13 cellular contexts compared by ENCODE assay signal in genomic region chr2:42060028-42060427, GRCh38. TPM values are rescaled to one million over a fixed set of nuclear protein-coding genes. Genes with fewer than 3 reads are reported as not detected.
DNase-seq lines count a peak whose midpoint lies in the region; ATAC-seq and TF ChIP-seq lines count a peak whose summit lies in the region.
"Had no signal": no experiment of that assay in that cellular context is flagged by ENCODE, and none has a peak within 500 bp of the region (broad histone marks: within the 10 kb centered on the region; RNA-seq: fewer than 3 reads in every experiment).

No MANE protein-coding gene starts in this region.

- no peak overlapping the region for H3K4me3 ChIP-seq in A673 (ENCODE audit: low read depth, low read length, poor library complexity, severe bottlenecking)
- no peak overlapping the region for H3K4me3 ChIP-seq in esophagus squamous epithelium
- H3K4me3 ChIP-seq: mucosa of descending colon had no signal

- intact Hi-C loops in A673 (cut with micrococcal nuclease; ENCODE audit: unreplicated experiment), result no loop called here
- intact Hi-C loops in esophagus squamous epithelium (cut with DNase I), result no loop called here

- H3K9me3 Mint-ChIP-seq in osteocyte (ENCODE audit: unreplicated experiment), result no peaks in the 10 kb centered on the region
- H3K9me3 Mint-ChIP-seq: activated CD8-positive, alpha-beta T cell treated with anti-CD3 and anti-CD28 coated beads for 36 hours had no signal

- H3K27ac ChIP-seq in A673 (ENCODE audit: low read depth, low read length, poor library complexity, severe bottlenecking) (peak overlapping the region; percentile 74), esophagus squamous epithelium (peak overlapping the region; percentile 31 to 74 (median 67))

- BruUV-seq in A673 (replicated peaks; lab: Mats Ljungman, UMichigan), result no TSS peak

- H3K4me3 Mint-ChIP-seq in osteocyte (ENCODE audit: unreplicated experiment), result no peak overlapping the region
- H3K4me3 Mint-ChIP-seq: activated CD8-positive, alpha-beta T cell treated with anti-CD3 and anti-CD28 coated beads for 36 hours had no signal

- ATAC-seq in GM21367 (IDR thresholded peaks at IDR 0.05; ENCODE audit: unreplicated experiment) (no peak), HG03045 (IDR thresholded peaks at IDR 0.05; ENCODE audit: unreplicated experiment) (no peak)
- ATAC-seq: activated CD8-positive, alpha-beta T cell treated with anti-CD3 and anti-CD28 coated beads for 36 hours; mucosa of descending colon; Panc1 had no signal

- TF ChIP-seq POLR2A in esophagus squamous epithelium (IDR thresholded peaks at IDR 0.05), result no peak

- H3K36me3 ChIP-seq in A673 (ENCODE audit: insufficient read depth, low read length, poor library complexity, severe bottlenecking) (peaks cover 49% of the 10 kb centered on the region), esophagus squamous epithelium (peaks cover 0 to 21% (median 0%) of the 10 kb centered on the region in 3 donors)

- H3K27me3 ChIP-seq in A673 (replicated peaks; ENCODE audit: insufficient read depth, low read depth, low read length, poor library complexity) (no peaks in the 10 kb centered on the region), esophagus squamous epithelium (no peaks in the 10 kb centered on the region)

- peaks cover 10% of the 10 kb centered on the region for H3K4me1 Mint-ChIP-seq in osteocyte (ENCODE audit: unreplicated experiment)

- POLR2A ChIA-PET in A673 (lab: Charles Lee; ENCODE audit: low non-redundant PET), result no interaction called here

- 85 to 87% methylated on average over 4 to 8 of the region's 8 CpGs for WGBS in esophagus squamous epithelium, 2 donors

- H3K9me3 ChIP-seq in A673 (ENCODE audit: low read depth, low read length, poor library complexity, severe bottlenecking) (no peaks in the 10 kb centered on the region), esophagus squamous epithelium (no peaks in the 10 kb centered on the region)
- H3K9me3 ChIP-seq: mucosa of descending colon had no signal

- H3K4me1 ChIP-seq in A673 (ENCODE audit: insufficient read depth, low read length, poor library complexity, severe bottlenecking) (peaks cover 31% of the 10 kb centered on the region), esophagus squamous epithelium (peaks cover 5 to 30% (median 10%) of the 10 kb centered on the region in 3 donors)

- no peaks in the 10 kb centered on the region for H3K27me3 Mint-ChIP-seq in osteocyte (ENCODE audit: unreplicated experiment)
- H3K27me3 Mint-ChIP-seq: activated CD8-positive, alpha-beta T cell treated with anti-CD3 and anti-CD28 coated beads for 36 hours had no signal

- DNase-seq in A673 (ENCODE audit: low spot score) (no peak), MV-4-11 (lab: John Stamatoyannopoulos, UW) (peak; percentile 28), esophagus squamous epithelium (lab: John Stamatoyannopoulos, UW) (no peak), osteocyte (ENCODE audit: extremely low spot score, unreplicated experiment) (no peak), RPMI8226 (no peak), NCI-H1417 treated with DMSO at 0.1 percent for 48 hours (lab: John Stamatoyannopoulos, UW) (no peak)
- DNase-seq: activated CD8-positive, alpha-beta T cell treated with anti-CD3 and anti-CD28 coated beads for 36 hours; erythroblast; NCI-H2227 treated with DMSO at 0.1 percent for 48 hours had no signal

- H3K27ac Mint-ChIP-seq in osteocyte (ENCODE audit: unreplicated experiment), result no peak overlapping the region
- H3K27ac Mint-ChIP-seq: activated CD8-positive, alpha-beta T cell treated with anti-CD3 and anti-CD28 coated beads for 36 hours had no signal

- CTCF ChIA-PET in A673 (lab: Charles Lee), result no interaction called here

- TF ChIP-seq CTCF in A673 (conservative IDR thresholded peaks at IDR 0.05; ENCODE audit: low read depth, low read length) (peak; percentile 14; the same call in 1 of the 2 replicates), esophagus squamous epithelium (IDR thresholded peaks at IDR 0.05) (no peak), osteocyte (IDR thresholded peaks at IDR 0.05) (peak; percentile 16)

- peaks cover 26% of the 10 kb centered on the region for H3K36me3 Mint-ChIP-seq in osteocyte (ENCODE audit: unreplicated experiment)

RNA-seq across cellular contexts. Expression of gene PKDCC, which starts 12.2 kb away (rescaled TPM):
- total RNA-seq in A673 (2021) (77.5 and 82.2 TPM in 2 replicates), esophagus squamous epithelium (10 to 100 TPM in 1 of 4 donors, 1 to 10 TPM in 2, under 1 TPM in 1; 0.53 to 16.8 (median 6.4) TPM), osteocyte (37.1 and 42.2 TPM in 2 replicates)
- total RNA-seq: activated CD8-positive, alpha-beta T cell treated with anti-CD3 and anti-CD28 coated beads for 36 hours had no signal

Comparison
In these comparisons a context has a peak if more than half of its experiments do, and no peak if none do; other contexts are left out.
1. CTCF ChIP-seq: peak in A673 (single experiment) and osteocyte (single experiment); none in esophagus squamous epithelium (0 of 6).